Comparison of ENCODE assay signal across 1 cellular context in the genomic region with DNA sequence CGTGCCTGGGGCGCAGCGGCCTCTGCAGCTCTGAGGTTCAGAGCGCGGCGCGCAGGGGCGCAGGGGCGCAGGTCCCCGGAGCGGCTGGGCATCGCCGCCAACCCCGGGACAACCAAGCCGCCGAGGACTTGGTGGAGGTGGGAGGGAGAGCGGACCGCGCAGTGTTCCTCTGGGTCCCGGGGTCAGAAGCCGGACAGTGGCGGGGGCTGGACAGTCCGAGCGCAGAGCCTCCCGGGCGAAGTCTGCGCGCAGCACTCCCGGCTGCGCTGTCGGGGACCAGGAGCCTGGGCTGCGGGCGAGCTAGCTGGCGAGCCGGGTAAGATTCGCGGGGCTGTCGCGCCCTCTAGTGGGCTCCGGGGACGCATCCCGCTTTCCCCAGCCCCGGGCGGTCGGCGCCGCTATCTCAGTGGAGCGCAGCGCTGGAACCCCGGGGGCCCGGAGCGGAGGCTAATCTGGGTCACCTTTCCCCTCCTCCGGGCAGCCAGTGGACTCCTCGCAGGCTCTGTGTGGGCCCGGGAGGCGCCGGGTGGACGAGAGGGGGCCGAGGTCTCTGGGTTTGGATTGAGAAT.
A peak's percentile ranks its signal among the peaks of the same experiment; 100 is the strongest.
TF ChIP-seq lines count a peak whose summit lies in the region.

No MANE protein-coding gene starts in this region.

TF ChIP-seq in HepG2, 621 proteins besides CTCF, POLR2A, EP300 and RAD21 (continued from another document and continues in another):
- TF ChIP-seq, protein P1, sequence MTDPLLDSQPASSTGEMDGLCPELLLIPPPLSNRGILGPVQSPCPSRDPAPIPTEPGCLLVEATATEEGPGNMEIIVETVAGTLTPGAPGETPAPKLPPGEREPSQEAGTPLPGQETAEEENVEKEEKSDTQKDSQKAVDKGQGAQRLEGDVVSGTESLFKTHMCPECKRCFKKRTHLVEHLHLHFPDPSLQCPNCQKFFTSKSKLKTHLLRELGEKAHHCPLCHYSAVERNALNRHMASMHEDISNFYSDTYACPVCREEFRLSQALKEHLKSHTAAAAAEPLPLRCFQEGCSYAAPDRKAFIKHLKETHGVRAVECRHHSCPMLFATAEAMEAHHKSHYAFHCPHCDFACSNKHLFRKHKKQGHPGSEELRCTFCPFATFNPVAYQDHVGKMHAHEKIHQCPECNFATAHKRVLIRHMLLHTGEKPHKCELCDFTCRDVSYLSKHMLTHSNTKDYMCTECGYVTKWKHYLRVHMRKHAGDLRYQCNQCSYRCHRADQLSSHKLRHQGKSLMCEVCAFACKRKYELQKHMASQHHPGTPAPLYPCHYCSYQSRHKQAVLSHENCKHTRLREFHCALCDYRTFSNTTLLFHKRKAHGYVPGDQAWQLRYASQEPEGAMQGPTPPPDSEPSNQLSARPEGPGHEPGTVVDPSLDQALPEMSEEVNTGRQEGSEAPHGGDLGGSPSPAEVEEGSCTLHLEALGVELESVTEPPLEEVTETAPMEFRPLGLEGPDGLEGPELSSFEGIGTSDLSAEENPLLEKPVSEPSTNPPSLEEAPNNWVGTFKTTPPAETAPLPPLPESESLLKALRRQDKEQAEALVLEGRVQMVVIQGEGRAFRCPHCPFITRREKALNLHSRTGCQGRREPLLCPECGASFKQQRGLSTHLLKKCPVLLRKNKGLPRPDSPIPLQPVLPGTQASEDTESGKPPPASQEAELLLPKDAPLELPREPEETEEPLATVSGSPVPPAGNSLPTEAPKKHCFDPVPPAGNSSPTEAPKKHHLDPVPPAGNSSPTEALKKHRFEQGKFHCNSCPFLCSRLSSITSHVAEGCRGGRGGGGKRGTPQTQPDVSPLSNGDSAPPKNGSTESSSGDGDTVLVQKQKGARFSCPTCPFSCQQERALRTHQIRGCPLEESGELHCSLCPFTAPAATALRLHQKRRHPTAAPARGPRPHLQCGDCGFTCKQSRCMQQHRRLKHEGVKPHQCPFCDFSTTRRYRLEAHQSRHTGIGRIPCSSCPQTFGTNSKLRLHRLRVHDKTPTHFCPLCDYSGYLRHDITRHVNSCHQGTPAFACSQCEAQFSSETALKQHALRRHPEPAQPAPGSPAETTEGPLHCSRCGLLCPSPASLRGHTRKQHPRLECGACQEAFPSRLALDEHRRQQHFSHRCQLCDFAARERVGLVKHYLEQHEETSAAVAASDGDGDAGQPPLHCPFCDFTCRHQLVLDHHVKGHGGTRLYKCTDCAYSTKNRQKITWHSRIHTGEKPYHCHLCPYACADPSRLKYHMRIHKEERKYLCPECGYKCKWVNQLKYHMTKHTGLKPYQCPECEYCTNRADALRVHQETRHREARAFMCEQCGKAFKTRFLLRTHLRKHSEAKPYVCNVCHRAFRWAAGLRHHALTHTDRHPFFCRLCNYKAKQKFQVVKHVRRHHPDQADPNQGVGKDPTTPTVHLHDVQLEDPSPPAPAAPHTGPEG (CRISPR knock-in tag; IDR thresholded peaks at IDR 0.05): no peak
- TF ChIP-seq, protein P2, sequence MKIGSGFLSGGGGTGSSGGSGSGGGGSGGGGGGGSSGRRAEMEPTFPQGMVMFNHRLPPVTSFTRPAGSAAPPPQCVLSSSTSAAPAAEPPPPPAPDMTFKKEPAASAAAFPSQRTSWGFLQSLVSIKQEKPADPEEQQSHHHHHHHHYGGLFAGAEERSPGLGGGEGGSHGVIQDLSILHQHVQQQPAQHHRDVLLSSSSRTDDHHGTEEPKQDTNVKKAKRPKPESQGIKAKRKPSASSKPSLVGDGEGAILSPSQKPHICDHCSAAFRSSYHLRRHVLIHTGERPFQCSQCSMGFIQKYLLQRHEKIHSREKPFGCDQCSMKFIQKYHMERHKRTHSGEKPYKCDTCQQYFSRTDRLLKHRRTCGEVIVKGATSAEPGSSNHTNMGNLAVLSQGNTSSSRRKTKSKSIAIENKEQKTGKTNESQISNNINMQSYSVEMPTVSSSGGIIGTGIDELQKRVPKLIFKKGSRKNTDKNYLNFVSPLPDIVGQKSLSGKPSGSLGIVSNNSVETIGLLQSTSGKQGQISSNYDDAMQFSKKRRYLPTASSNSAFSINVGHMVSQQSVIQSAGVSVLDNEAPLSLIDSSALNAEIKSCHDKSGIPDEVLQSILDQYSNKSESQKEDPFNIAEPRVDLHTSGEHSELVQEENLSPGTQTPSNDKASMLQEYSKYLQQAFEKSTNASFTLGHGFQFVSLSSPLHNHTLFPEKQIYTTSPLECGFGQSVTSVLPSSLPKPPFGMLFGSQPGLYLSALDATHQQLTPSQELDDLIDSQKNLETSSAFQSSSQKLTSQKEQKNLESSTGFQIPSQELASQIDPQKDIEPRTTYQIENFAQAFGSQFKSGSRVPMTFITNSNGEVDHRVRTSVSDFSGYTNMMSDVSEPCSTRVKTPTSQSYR (CRISPR knock-in tag; IDR thresholded peaks at IDR 0.05; ENCODE audit: borderline replicate concordance): no peak
- TF ChIP-seq ZNF556 (CRISPR knock-in tag; IDR thresholded peaks at IDR 0.05; ENCODE audit: borderline replicate concordance) (no peak), ZNF577 (CRISPR knock-in tag; IDR thresholded peaks at IDR 0.05; ENCODE audit: borderline replicate concordance, low read depth) (no peak), MIER3 (CRISPR knock-in tag; IDR thresholded peaks at IDR 0.05; ENCODE audit: borderline replicate concordance) (no peak), MZF1 (CRISPR knock-in tag; IDR thresholded peaks at IDR 0.05; ENCODE audit: borderline replicate concordance) (no peak), ZNF891 (CRISPR knock-in tag; IDR thresholded peaks at IDR 0.05) (0 out of 2 replicates have a peak, but pooled peaks have one; percentile 15), ZFP1 (CRISPR knock-in tag; IDR thresholded peaks at IDR 0.05) (no peak), ZKSCAN5 (CRISPR knock-in tag; IDR thresholded peaks at IDR 0.05) (no peak), ZNF224 (CRISPR knock-in tag; IDR thresholded peaks at IDR 0.05) (no peak), AKAP8 (CRISPR knock-in tag; IDR thresholded peaks at IDR 0.05) (no peak), ZNF530 (CRISPR knock-in tag; IDR thresholded peaks at IDR 0.05; ENCODE audit: low read depth) (no peak), HNRNPL (IDR thresholded peaks at IDR 0.05; ENCODE audit: low read depth, low read length) (no peak), RAD51 (IDR thresholded peaks at IDR 0.05; ENCODE audit: borderline replicate concordance) (no peak), ATAD3A (CRISPR knock-in tag; IDR thresholded peaks at IDR 0.05) (no peak), ZNF720 (CRISPR knock-in tag; IDR thresholded peaks at IDR 0.05) (no peak), ZNF496 (CRISPR knock-in tag; IDR thresholded peaks at IDR 0.05; ENCODE audit: insufficient replicate concordance) (no peak), TP53 (CRISPR knock-in tag; conservative IDR thresholded peaks at IDR 0.05) (no peak), ZNF292 (CRISPR knock-in tag; IDR thresholded peaks at IDR 0.05; ENCODE audit: borderline replicate concordance, low read depth) (no peak), SP5 (CRISPR knock-in tag; IDR thresholded peaks at IDR 0.05; ENCODE audit: borderline replicate concordance, low read depth) (no peak), PHF21A (CRISPR knock-in tag; IDR thresholded peaks at IDR 0.05) (no peak; the same call in 1 of the 2 replicates), CBFB (CRISPR knock-in tag; IDR thresholded peaks at IDR 0.05) (no peak), ZNF607 (CRISPR knock-in tag; IDR thresholded peaks at IDR 0.05; ENCODE audit: borderline replicate concordance) (no peak), ZBTB20 (CRISPR knock-in tag; IDR thresholded peaks at IDR 0.05; ENCODE audit: borderline replicate concordance, low read depth) (no peak)
- TF ChIP-seq, protein P3, sequence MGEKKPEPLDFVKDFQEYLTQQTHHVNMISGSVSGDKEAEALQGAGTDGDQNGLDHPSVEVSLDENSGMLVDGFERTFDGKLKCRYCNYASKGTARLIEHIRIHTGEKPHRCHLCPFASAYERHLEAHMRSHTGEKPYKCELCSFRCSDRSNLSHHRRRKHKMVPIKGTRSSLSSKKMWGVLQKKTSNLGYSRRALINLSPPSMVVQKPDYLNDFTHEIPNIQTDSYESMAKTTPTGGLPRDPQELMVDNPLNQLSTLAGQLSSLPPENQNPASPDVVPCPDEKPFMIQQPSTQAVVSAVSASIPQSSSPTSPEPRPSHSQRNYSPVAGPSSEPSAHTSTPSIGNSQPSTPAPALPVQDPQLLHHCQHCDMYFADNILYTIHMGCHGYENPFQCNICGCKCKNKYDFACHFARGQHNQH (CRISPR knock-in tag; IDR thresholded peaks at IDR 0.05): 0 out of 2 replicates have a peak, but pooled peaks have one; percentile 5
- TF ChIP-seq, protein P4, sequence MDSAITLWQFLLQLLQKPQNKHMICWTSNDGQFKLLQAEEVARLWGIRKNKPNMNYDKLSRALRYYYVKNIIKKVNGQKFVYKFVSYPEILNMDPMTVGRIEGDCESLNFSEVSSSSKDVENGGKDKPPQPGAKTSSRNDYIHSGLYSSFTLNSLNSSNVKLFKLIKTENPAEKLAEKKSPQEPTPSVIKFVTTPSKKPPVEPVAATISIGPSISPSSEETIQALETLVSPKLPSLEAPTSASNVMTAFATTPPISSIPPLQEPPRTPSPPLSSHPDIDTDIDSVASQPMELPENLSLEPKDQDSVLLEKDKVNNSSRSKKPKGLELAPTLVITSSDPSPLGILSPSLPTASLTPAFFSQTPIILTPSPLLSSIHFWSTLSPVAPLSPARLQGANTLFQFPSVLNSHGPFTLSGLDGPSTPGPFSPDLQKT (CRISPR knock-in tag; IDR thresholded peaks at IDR 0.05; ENCODE audit: borderline replicate concordance): no peak
- TF ChIP-seq, protein P5, sequence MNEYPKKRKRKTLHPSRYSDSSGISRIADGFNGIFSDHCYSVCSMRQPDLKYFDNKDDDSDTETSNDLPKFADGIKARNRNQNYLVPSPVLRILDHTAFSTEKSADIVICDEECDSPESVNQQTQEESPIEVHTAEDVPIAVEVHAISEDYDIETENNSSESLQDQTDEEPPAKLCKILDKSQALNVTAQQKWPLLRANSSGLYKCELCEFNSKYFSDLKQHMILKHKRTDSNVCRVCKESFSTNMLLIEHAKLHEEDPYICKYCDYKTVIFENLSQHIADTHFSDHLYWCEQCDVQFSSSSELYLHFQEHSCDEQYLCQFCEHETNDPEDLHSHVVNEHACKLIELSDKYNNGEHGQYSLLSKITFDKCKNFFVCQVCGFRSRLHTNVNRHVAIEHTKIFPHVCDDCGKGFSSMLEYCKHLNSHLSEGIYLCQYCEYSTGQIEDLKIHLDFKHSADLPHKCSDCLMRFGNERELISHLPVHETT (CRISPR knock-in tag; conservative IDR thresholded peaks at IDR 0.05): no peak
- TF ChIP-seq, protein P6, sequence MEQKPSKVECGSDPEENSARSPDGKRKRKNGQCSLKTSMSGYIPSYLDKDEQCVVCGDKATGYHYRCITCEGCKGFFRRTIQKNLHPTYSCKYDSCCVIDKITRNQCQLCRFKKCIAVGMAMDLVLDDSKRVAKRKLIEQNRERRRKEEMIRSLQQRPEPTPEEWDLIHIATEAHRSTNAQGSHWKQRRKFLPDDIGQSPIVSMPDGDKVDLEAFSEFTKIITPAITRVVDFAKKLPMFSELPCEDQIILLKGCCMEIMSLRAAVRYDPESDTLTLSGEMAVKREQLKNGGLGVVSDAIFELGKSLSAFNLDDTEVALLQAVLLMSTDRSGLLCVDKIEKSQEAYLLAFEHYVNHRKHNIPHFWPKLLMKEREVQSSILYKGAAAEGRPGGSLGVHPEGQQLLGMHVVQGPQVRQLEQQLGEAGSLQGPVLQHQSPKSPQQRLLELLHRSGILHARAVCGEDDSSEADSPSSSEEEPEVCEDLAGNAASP (CRISPR knock-in tag; IDR thresholded peaks at IDR 0.05; ENCODE audit: borderline replicate concordance): peak; percentile 34; the same call in 1 of the 2 replicates
- TF ChIP-seq, protein P7, sequence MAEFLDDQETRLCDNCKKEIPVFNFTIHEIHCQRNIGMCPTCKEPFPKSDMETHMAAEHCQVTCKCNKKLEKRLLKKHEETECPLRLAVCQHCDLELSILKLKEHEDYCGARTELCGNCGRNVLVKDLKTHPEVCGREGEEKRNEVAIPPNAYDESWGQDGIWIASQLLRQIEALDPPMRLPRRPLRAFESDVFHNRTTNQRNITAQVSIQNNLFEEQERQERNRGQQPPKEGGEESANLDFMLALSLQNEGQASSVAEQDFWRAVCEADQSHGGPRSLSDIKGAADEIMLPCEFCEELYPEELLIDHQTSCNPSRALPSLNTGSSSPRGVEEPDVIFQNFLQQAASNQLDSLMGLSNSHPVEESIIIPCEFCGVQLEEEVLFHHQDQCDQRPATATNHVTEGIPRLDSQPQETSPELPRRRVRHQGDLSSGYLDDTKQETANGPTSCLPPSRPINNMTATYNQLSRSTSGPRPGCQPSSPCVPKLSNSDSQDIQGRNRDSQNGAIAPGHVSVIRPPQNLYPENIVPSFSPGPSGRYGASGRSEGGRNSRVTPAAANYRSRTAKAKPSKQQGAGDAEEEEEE (CRISPR knock-in tag; IDR thresholded peaks at IDR 0.05; ENCODE audit: borderline replicate concordance): no peak
- TF ChIP-seq, protein P8, sequence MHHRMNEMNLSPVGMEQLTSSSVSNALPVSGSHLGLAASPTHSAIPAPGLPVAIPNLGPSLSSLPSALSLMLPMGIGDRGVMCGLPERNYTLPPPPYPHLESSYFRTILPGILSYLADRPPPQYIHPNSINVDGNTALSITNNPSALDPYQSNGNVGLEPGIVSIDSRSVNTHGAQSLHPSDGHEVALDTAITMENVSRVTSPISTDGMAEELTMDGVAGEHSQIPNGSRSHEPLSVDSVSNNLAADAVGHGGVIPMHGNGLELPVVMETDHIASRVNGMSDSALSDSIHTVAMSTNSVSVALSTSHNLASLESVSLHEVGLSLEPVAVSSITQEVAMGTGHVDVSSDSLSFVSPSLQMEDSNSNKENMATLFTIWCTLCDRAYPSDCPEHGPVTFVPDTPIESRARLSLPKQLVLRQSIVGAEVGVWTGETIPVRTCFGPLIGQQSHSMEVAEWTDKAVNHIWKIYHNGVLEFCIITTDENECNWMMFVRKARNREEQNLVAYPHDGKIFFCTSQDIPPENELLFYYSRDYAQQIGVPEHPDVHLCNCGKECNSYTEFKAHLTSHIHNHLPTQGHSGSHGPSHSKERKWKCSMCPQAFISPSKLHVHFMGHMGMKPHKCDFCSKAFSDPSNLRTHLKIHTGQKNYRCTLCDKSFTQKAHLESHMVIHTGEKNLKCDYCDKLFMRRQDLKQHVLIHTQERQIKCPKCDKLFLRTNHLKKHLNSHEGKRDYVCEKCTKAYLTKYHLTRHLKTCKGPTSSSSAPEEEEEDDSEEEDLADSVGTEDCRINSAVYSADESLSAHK (CRISPR knock-in tag; IDR thresholded peaks at IDR 0.05; ENCODE audit: borderline replicate concordance): no peak
